8 cellular contexts compared by ENCODE assay signal in genomic region chr9:66601472-66601871, GRCh38.
A peak's percentile ranks its signal among the peaks of the same experiment; 100 is the strongest.
DNase-seq lines count a peak whose midpoint lies in the region; ATAC-seq and TF ChIP-seq lines count a peak whose summit lies in the region.
"Not testable (repeated sequence)": the region's sequence is repeated elsewhere in the genome, so short reads cannot be mapped to it uniquely, and the experiment has no call there.

No MANE protein-coding gene starts in this region.

- not testable (repeated sequence) for TF ChIP-seq EP300 in esophagus muscularis mucosa (IDR thresholded peaks at IDR 0.05)

- H3K4me1 ChIP-seq in breast epithelium; esophagus muscularis mucosa; cardiac muscle cell (ENCODE audit: low read depth); upper lobe of right lung: not testable (repeated sequence)

- H3K4me1 Mint-ChIP-seq in T-helper 1 cell treated with Interleukin-12 subunit alpha and Interleukin-12 subunit beta and Interleukin-4 antibody, amounts not matched to agents 30 μg/mL and 1 μg/mL, for 36 hours (ENCODE audit: low read depth), result not testable (repeated sequence)

- not testable (repeated sequence) for TF ChIP-seq POLR2A in breast epithelium (IDR thresholded peaks at IDR 0.05); esophagus muscularis mucosa (IDR thresholded peaks at IDR 0.05; ENCODE audit: low read depth)

- peak overlapping the region in 1 of 2 donors; percentile 63 for H3K27ac ChIP-seq in breast epithelium
- H3K27ac ChIP-seq in esophagus muscularis mucosa (replicated peaks in 1 of 4); cardiac muscle cell; upper lobe of right lung: not testable (repeated sequence)

- not testable (repeated sequence) for H3K4me3 Mint-ChIP-seq in T-helper 1 cell treated with Interleukin-12 subunit alpha and Interleukin-12 subunit beta and Interleukin-4 antibody, amounts not matched to agents 30 μg/mL and 1 μg/mL, for 36 hours

- not testable (repeated sequence) for ATAC-seq in sciatic nerve, upper lobe of right lung

- intact Hi-C loops in breast epithelium (cut with DNase I; ENCODE audit: low total_unique reads); esophagus muscularis mucosa (cut with DNase I); sciatic nerve (cut with DNase I); upper lobe of right lung (cut with DNase I): not testable (repeated sequence)

- H3K4me3 ChIP-seq in breast epithelium, esophagus muscularis mucosa, cardiac muscle cell, upper lobe of right lung: not testable (repeated sequence)

- not testable (repeated sequence) for TF ChIP-seq CTCF in breast epithelium (IDR thresholded peaks at IDR 0.05); esophagus muscularis mucosa (IDR thresholded peaks at IDR 0.05); cardiac muscle cell (IDR thresholded peaks at IDR 0.05; ENCODE audit: low read depth, low read length); upper lobe of right lung (IDR thresholded peaks at IDR 0.05)

- H3K27me3 ChIP-seq in breast epithelium, esophagus muscularis mucosa, cardiac muscle cell, upper lobe of right lung: not testable (repeated sequence)

- DNase-seq in LHCN-M2 (ENCODE audit: low read depth), result peak; percentile 2
- peak; percentile 33 to 47 for DNase-seq in breast epithelium (ENCODE audit: low spot score in 2 of 2)
- peak; percentile 45 for DNase-seq in esophagus muscularis mucosa (ENCODE audit: extremely low spot score)
- DNase-seq in cardiac muscle cell (ENCODE audit: low read depth in 1 of 2, low spot score in 1 of 2), result peak; percentile 0 to 49
- peak; percentile 0 for DNase-seq in lung microvascular endothelial cell (ENCODE audit: low read depth in 2 of 2)
- DNase-seq in sciatic nerve (ENCODE audit: low spot score), result peak; percentile 43
- peak; percentile 25 for DNase-seq in upper lobe of right lung

- not testable (repeated sequence) for H3K36me3 Mint-ChIP-seq in T-helper 1 cell treated with Interleukin-12 subunit alpha and Interleukin-12 subunit beta and Interleukin-4 antibody, amounts not matched to agents 30 μg/mL and 1 μg/mL, for 36 hours (ENCODE audit: low read depth)

- not testable (repeated sequence) for H3K27me3 Mint-ChIP-seq in T-helper 1 cell treated with Interleukin-12 subunit alpha and Interleukin-12 subunit beta and Interleukin-4 antibody, amounts not matched to agents 30 μg/mL and 1 μg/mL, for 36 hours (ENCODE audit: low read depth)

- not testable (repeated sequence) for H3K9me3 Mint-ChIP-seq in T-helper 1 cell treated with Interleukin-12 subunit alpha and Interleukin-12 subunit beta and Interleukin-4 antibody, amounts not matched to agents 30 μg/mL and 1 μg/mL, for 36 hours

- not testable (repeated sequence) for H3K9me3 ChIP-seq in breast epithelium; esophagus muscularis mucosa; cardiac muscle cell (ENCODE audit: low read depth); upper lobe of right lung

- not testable (repeated sequence) for H3K36me3 ChIP-seq in breast epithelium, esophagus muscularis mucosa, cardiac muscle cell, upper lobe of right lung

- WGBS in esophagus muscularis mucosa, result 100% methylated on average over 5 of the region's 10 CpGs

- peak overlapping the region; percentile 19 for H3K27ac Mint-ChIP-seq in T-helper 1 cell treated with Interleukin-12 subunit alpha and Interleukin-12 subunit beta and Interleukin-4 antibody, amounts not matched to agents 30 μg/mL and 1 μg/mL, for 36 hours
